In the genomic region with DNA sequence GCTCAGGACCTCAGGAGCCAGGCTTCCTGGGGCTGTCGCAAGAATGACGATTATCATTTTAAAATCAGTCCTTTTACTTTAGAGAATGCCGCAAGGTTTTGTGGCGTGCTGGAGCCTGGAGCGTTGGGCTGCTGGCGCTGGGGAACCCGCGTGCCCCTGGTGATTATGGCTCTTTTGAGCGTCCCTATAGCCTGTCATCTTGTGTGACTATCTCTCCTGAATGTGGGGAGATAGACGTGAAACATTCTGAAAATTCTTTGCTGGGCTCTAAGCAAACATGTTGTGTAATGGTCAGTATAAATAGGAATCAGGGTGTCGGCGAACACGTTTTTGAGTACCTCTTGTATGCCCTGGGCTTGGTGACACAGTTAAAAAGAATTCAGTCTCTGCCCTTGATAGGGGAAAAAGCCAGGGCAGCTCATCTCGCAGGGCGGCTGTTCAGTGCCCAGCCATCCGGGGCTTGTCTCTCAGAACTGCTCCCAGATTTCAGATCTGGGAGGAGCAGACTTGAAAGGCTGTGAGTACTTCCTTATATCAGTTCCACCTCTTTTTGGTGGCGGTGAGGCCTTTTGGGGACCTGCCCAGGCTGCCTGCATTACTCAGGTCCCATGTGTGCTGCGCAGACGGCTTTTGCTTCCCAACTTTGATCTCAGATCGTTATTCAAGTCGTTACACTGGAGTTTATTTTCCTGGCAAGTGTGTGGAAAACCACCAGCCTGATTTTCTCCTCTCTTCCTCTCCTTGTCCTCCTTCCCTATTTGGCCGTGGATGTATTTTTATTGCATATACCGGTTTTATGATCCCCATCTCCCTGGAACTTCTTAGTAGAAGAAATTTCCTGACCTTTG, we compare ENCODE assay signal across 1 cellular context.
A peak's percentile ranks its signal among the peaks of the same experiment; 100 is the strongest.
TF ChIP-seq lines count a peak whose summit lies in the region.

No MANE protein-coding gene starts in this region.

TF ChIP-seq in HepG2, 621 proteins besides CTCF, POLR2A, EP300 and RAD21 (continued from another document and continues in another):
- TF ChIP-seq PRDM4 (CRISPR knock-in tag; IDR thresholded peaks at IDR 0.05; ENCODE audit: borderline replicate concordance) (no peak), SP5 (CRISPR knock-in tag; IDR thresholded peaks at IDR 0.05; ENCODE audit: borderline replicate concordance, low read depth) (peak; percentile 91), ZNF891 (CRISPR knock-in tag; IDR thresholded peaks at IDR 0.05) (peak; percentile 16; the same call in 1 of the 2 replicates), SMAD3 (CRISPR knock-in tag; IDR thresholded peaks at IDR 0.05) (peak; percentile 97), PITX1 (CRISPR knock-in tag; IDR thresholded peaks at IDR 0.05) (0 out of 2 replicates have a peak, but pooled peaks have one; percentile 55), HOXA7 (CRISPR knock-in tag; IDR thresholded peaks at IDR 0.05) (no peak), FLYWCH1 (CRISPR knock-in tag; IDR thresholded peaks at IDR 0.05) (0 out of 2 replicates have a peak, but pooled peaks have one; percentile 57), KDM1A (CRISPR knock-in tag; IDR thresholded peaks at IDR 0.05) (0 out of 2 replicates have a peak, but pooled peaks have one; percentile 34), STAT5B (CRISPR knock-in tag; IDR thresholded peaks at IDR 0.05) (no peak), SRF (IDR thresholded peaks at IDR 0.05; ENCODE audit: low read depth, low read length) (0 out of 2 replicates have a peak, but pooled peaks have one; percentile 29), XBP1 (CRISPR knock-in tag; IDR thresholded peaks at IDR 0.05) (no peak), NFRKB (IDR thresholded peaks at IDR 0.05) (no peak), ZNF768 (CRISPR knock-in tag; IDR thresholded peaks at IDR 0.05) (no peak), SMARCE1 (IDR thresholded peaks at IDR 0.05; ENCODE audit: borderline replicate concordance) (no peak), ZNF749 (CRISPR knock-in tag; IDR thresholded peaks at IDR 0.05; ENCODE audit: borderline replicate concordance) (peak; percentile 53), CEBPG (CRISPR knock-in tag; IDR thresholded peaks at IDR 0.05) (peak; percentile 94), TCF12 (IDR thresholded peaks at IDR 0.05) (no peak), TCF12 (CRISPR knock-in tag; IDR thresholded peaks at IDR 0.05) (0 out of 2 replicates have a peak, but pooled peaks have one; percentile 30), ZSCAN29 (CRISPR knock-in tag; conservative IDR thresholded peaks at IDR 0.05) (no peak; the same call in 1 of the 2 replicates), MATR3 (CRISPR knock-in tag; IDR thresholded peaks at IDR 0.05) (no peak), CREB1 (IDR thresholded peaks at IDR 0.05) (peak; percentile 53; the same call in 1 of the 2 replicates), CREB1 (CRISPR knock-in tag; IDR thresholded peaks at IDR 0.05) (no peak; the same call in none of the 2 replicates), KDM5B (CRISPR knock-in tag; IDR thresholded peaks at IDR 0.05; ENCODE audit: borderline replicate concordance) (peak; percentile 74; the same call in 1 of the 2 replicates), TEAD3 (CRISPR knock-in tag; optimal IDR thresholded peaks at IDR 0.05; ENCODE audit: borderline replicate concordance) (peak; percentile 99), MLX (CRISPR knock-in tag; IDR thresholded peaks at IDR 0.05) (peak; percentile 84), ZBTB1 (CRISPR knock-in tag; IDR thresholded peaks at IDR 0.05; ENCODE audit: borderline replicate concordance) (no peak), ZNF782 (CRISPR knock-in tag; IDR thresholded peaks at IDR 0.05; ENCODE audit: borderline replicate concordance) (no peak), ZHX2 (IDR thresholded peaks at IDR 0.05; ENCODE audit: low read depth) (no peak), ZHX2 (CRISPR knock-in tag; IDR thresholded peaks at IDR 0.05; ENCODE audit: borderline replicate concordance) (0 out of 2 replicates have a peak, but pooled peaks have one; percentile 18)
- TF ChIP-seq, protein P1, sequence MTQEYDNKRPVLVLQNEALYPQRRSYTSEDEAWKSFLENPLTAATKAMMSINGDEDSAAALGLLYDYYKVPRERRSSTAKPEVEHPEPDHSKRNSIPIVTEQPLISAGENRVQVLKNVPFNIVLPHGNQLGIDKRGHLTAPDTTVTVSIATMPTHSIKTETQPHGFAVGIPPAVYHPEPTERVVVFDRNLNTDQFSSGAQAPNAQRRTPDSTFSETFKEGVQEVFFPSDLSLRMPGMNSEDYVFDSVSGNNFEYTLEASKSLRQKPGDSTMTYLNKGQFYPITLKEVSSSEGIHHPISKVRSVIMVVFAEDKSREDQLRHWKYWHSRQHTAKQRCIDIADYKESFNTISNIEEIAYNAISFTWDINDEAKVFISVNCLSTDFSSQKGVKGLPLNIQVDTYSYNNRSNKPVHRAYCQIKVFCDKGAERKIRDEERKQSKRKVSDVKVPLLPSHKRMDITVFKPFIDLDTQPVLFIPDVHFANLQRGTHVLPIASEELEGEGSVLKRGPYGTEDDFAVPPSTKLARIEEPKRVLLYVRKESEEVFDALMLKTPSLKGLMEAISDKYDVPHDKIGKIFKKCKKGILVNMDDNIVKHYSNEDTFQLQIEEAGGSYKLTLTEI (CRISPR knock-in tag; conservative IDR thresholded peaks at IDR 0.05): no peak
- TF ChIP-seq, protein P2, sequence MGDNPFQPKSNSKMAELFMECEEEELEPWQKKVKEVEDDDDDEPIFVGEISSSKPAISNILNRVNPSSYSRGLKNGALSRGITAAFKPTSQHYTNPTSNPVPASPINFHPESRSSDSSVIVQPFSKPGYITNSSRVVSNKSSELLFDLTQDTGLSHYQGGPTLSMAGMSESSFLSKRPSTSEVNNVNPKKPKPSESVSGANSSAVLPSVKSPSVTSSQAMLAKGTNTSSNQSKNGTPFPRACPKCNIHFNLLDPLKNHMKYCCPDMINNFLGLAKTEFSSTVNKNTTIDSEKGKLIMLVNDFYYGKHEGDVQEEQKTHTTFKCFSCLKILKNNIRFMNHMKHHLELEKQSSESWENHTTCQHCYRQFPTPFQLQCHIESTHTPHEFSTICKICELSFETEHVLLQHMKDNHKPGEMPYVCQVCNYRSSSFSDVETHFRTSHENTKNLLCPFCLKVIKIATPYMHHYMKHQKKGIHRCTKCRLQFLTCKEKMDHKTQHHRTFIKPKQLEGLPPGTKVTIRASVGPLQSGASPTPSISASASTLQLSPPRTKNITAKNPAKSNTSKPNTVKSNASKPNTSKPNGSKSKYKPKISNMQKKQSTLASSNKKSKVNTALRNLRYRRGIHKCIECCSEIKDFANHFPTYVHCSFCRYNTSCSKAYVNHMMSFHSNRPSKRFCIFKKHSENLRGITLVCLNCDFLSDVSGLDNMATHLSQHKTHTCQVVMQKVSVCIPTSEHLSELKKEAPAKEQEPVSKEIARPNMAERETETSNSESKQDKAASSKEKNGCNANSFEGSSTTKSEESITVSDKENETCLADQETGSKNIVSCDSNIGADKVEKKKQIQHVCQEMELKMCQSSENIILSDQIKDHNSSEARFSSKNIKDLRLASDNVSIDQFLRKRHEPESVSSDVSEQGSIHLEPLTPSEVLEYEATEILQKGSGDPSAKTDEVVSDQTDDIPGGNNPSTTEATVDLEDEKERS (CRISPR knock-in tag; IDR thresholded peaks at IDR 0.05): no peak
- TF ChIP-seq, protein P3, sequence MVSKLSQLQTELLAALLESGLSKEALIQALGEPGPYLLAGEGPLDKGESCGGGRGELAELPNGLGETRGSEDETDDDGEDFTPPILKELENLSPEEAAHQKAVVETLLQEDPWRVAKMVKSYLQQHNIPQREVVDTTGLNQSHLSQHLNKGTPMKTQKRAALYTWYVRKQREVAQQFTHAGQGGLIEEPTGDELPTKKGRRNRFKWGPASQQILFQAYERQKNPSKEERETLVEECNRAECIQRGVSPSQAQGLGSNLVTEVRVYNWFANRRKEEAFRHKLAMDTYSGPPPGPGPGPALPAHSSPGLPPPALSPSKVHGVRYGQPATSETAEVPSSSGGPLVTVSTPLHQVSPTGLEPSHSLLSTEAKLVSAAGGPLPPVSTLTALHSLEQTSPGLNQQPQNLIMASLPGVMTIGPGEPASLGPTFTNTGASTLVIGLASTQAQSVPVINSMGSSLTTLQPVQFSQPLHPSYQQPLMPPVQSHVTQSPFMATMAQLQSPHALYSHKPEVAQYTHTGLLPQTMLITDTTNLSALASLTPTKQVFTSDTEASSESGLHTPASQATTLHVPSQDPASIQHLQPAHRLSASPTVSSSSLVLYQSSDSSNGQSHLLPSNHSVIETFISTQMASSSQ (IDR thresholded peaks at IDR 0.05; ENCODE audit: low read depth): peak; percentile 55
- TF ChIP-seq, protein P3 (CRISPR knock-in tag; IDR thresholded peaks at IDR 0.05; ENCODE audit: borderline replicate concordance): no peak; the same call in 1 of the 2 replicates
- TF ChIP-seq, protein P4, sequence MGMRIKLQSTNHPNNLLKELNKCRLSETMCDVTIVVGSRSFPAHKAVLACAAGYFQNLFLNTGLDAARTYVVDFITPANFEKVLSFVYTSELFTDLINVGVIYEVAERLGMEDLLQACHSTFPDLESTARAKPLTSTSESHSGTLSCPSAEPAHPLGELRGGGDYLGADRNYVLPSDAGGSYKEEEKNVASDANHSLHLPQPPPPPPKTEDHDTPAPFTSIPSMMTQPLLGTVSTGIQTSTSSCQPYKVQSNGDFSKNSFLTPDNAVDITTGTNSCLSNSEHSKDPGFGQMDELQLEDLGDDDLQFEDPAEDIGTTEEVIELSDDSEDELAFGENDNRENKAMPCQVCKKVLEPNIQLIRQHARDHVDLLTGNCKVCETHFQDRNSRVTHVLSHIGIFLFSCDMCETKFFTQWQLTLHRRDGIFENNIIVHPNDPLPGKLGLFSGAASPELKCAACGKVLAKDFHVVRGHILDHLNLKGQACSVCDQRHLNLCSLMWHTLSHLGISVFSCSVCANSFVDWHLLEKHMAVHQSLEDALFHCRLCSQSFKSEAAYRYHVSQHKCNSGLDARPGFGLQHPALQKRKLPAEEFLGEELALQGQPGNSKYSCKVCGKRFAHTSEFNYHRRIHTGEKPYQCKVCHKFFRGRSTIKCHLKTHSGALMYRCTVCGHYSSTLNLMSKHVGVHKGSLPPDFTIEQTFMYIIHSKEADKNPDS (CRISPR knock-in tag; IDR thresholded peaks at IDR 0.05): peak; percentile 85
